In genomic region chr20:34928411-34928810, GRCh38 we compare ENCODE assay signal across 26 cellular contexts. TPM values are rescaled to one million over a fixed set of nuclear protein-coding genes. Genes with fewer than 3 reads are reported as not detected.
DNase-seq lines count a peak whose midpoint lies in the region; ATAC-seq, FAIRE-seq and TF ChIP-seq lines count a peak whose summit lies in the region.
"Had no signal": no experiment of that assay in that cellular context is flagged by ENCODE, and none has a peak within 500 bp of the region (broad histone marks: within the 10 kb centered on the region; RNA-seq: fewer than 3 reads in every experiment).

No MANE protein-coding gene starts in this region.

- H3K36me3 Mint-ChIP-seq in HFFc6 (ENCODE audit: low read depth) (peaks cover 46% of the 10 kb centered on the region), T-cell (peaks cover 53% of the 10 kb centered on the region)

- H3K4me3 Mint-ChIP-seq in HFFc6 (no peak overlapping the region), T-cell (no peak overlapping the region)
- H3K4me3 Mint-ChIP-seq: CD4-positive, alpha-beta T cell; H9 had no signal

- H3K4me1 ChIP-seq in endothelial cell of umbilical vein (ENCODE audit: control insufficient read depth, extremely low read depth, insufficient read depth, low read length) (no peaks in the 10 kb centered on the region), subcutaneous abdominal adipose tissue (ENCODE audit: control insufficient read depth in 5 of 5, insufficient read depth in 5 of 5, low read length in 5 of 5) (peaks cover 0 to 31% (median 8%) of the 10 kb centered on the region in 5 donors)
- H3K4me1 ChIP-seq: Caco-2 had no signal

- H3K9me3 Mint-ChIP-seq in HFFc6 (no peaks in the 10 kb centered on the region), T-cell (no peaks in the 10 kb centered on the region)
- H3K9me3 Mint-ChIP-seq: CD4-positive, alpha-beta T cell; H9 had no signal

- TF ChIP-seq POLR2A in endothelial cell of umbilical vein (IDR thresholded peaks at IDR 0.05; ENCODE audit: low read depth, low read length), result no peak

- H3K27me3 Mint-ChIP-seq in HFFc6 (ENCODE audit: insufficient read depth) (no peaks in the 10 kb centered on the region; the same call in 1 of the 2 replicates), T-cell (no peaks in the 10 kb centered on the region)
- H3K27me3 Mint-ChIP-seq: CD4-positive, alpha-beta T cell had no signal

- no peaks in the 10 kb centered on the region for H4K20me1 ChIP-seq in endothelial cell of umbilical vein (replicated peaks; ENCODE audit: control insufficient read depth, extremely low read depth, insufficient read depth, low read length)
- H4K20me1 ChIP-seq: BLaER1 had no signal

- BruUV-seq in endothelial cell of umbilical vein (replicated peaks; lab: Mats Ljungman, UMichigan), result TSS peak; percentile 50

- H3K9me3 ChIP-seq in endothelial cell of umbilical vein (replicated peaks; ENCODE audit: control insufficient read depth, insufficient read depth, low read length) (no peaks in the 10 kb centered on the region), subcutaneous abdominal adipose tissue (ENCODE audit: control insufficient read depth in 5 of 5, low read length in 5 of 5) (no peaks in the 10 kb centered on the region)
- H3K9me3 ChIP-seq: BLaER1, Caco-2 had no signal

- ATAC-seq in T-cell (replicated peaks in 1 of 4) (no peak), GM21529 (IDR thresholded peaks at IDR 0.05; ENCODE audit: unreplicated experiment) (no peak)
- ATAC-seq: GM12878 had no signal

- H3K27ac ChIP-seq in RWPE1 (peak overlapping the region; percentile 59), endothelial cell of umbilical vein (ENCODE audit: insufficient read depth, low read depth, low read length) (no peak overlapping the region), subcutaneous abdominal adipose tissue (ENCODE audit: low read depth, low read length) (peak overlapping the region; percentile 73)
- H3K27ac ChIP-seq: BLaER1, HL-60, KMS-11, SK-N-MC had no signal

- DNase-seq in HFFc6 (no peak), RWPE1 (ENCODE audit: low spot score) (no peak), endothelial cell of umbilical vein (ENCODE audit: low read depth, low spot score) (no peak), SIG-M5 (lab: John Stamatoyannopoulos, UW) (no peak), T-cell (no peak)
- DNase-seq: ACHN; Caco-2; CD4-positive, alpha-beta T cell; DND-41; H9; NCI-H1105; NCI-H146; NCI-H2029 treated with DMSO at 0.1 percent for 48 hours; NCI-H226; NCI-H510A treated with DMSO at 0.1 percent for 48 hours; NCI-H774; NK-92 treated with Interleukin-12 subunit alpha and Interleukin-12 subunit beta, amount 100 ng/mL, for 24 hours; Right ventricle myocardium superior had no signal

- H3K4me3 ChIP-seq in endothelial cell of umbilical vein (replicated peaks in 1 of 3; ENCODE audit: insufficient read depth in 1 of 3, low read depth in 1 of 3, low read length in 3 of 3), result no peak overlapping the region
- H3K4me3 ChIP-seq in subcutaneous abdominal adipose tissue (ENCODE audit: low read depth in 1 of 5, low read length in 5 of 5), result no peak overlapping the region
- H3K4me3 ChIP-seq: BLaER1, GM12878, SK-N-MC had no signal

- H3K36me3 ChIP-seq in endothelial cell of umbilical vein (ENCODE audit: control insufficient read depth in 2 of 2, extremely low read depth in 1 of 2, insufficient read depth in 2 of 2, low read length in 2 of 2) (peaks cover 17 to 20% of the 10 kb centered on the region in 2 experiments), subcutaneous abdominal adipose tissue (ENCODE audit: control insufficient read depth in 5 of 5, insufficient read depth in 5 of 5, low read length in 5 of 5) (peaks cover 16 to 87% (median 76%) of the 10 kb centered on the region in 5 donors)

- dilution Hi-C loops in endothelial cell of umbilical vein (cut with MboI; ENCODE audit: extremely low pct_ligation_motif_present, low sequenced_read_pairs), result no loop called here

- peak overlapping the region; percentile 82 for H3K27ac Mint-ChIP-seq in HFFc6
- H3K27ac Mint-ChIP-seq in T-cell, result no peak overlapping the region
- H3K27ac Mint-ChIP-seq: CD4-positive, alpha-beta T cell had no signal

- FAIRE-seq in endothelial cell of umbilical vein (lab: Jason Lieb, UNC), result no peak
- FAIRE-seq: GM12878, RCC 7860 had no signal

- no peak overlapping the region for H2AFZ ChIP-seq in endothelial cell of umbilical vein (ENCODE audit: low read depth, low read length)

- H3K9ac ChIP-seq in endothelial cell of umbilical vein (replicated peaks; ENCODE audit: extremely low read depth, insufficient read depth, low read length), result no peak overlapping the region
- peak overlapping the region in 1 of 5 donors; percentile 13 for H3K9ac ChIP-seq in subcutaneous abdominal adipose tissue (ENCODE audit: low read length in 5 of 5)
- H3K9ac ChIP-seq: BLaER1, KMS-11 had no signal

- no peaks in the 10 kb centered on the region for H3K79me2 ChIP-seq in endothelial cell of umbilical vein (ENCODE audit: control insufficient read depth, insufficient read depth, low read length)

- H3K27me3 ChIP-seq in endothelial cell of umbilical vein (ENCODE audit: control insufficient read depth in 2 of 2, insufficient read depth in 2 of 2, low read length in 2 of 2), result no peaks in the 10 kb centered on the region
- H3K27me3 ChIP-seq in subcutaneous abdominal adipose tissue (ENCODE audit: control insufficient read depth in 5 of 5, insufficient read depth in 4 of 5, low read length in 5 of 5), result no peaks in the 10 kb centered on the region
- H3K27me3 ChIP-seq: BLaER1 had no signal

- H3K4me1 Mint-ChIP-seq in HFFc6 (ENCODE audit: low read depth) (peaks cover 28% of the 10 kb centered on the region), T-cell (peaks cover 3 to 12% (median 6%) of the 10 kb centered on the region in 3 donors)
- H3K4me1 Mint-ChIP-seq: H9 had no signal

- TF ChIP-seq CTCF in HFFc6 (IDR thresholded peaks at IDR 0.05), result no peak
- no peak for TF ChIP-seq CTCF in RWPE1 (conservative IDR thresholded peaks at IDR 0.05; ENCODE audit: low read depth)
- TF ChIP-seq CTCF in endothelial cell of umbilical vein (IDR thresholded peaks at IDR 0.05; ENCODE audit: extremely low read depth in 1 of 2, insufficient read depth in 1 of 2, low read depth in 1 of 2, low read length in 2 of 2), result no peak

- CTCF ChIA-PET in RWPE1 (lab: Yijun Ruan, JAX), result interaction anchor here (0.5 to 1.2 kb wide), 4 partner anchors 21 to 127 kb away, joined by 3 to 6 read pairs (median 4); no protein-coding TSS in a partner anchor
- CTCF ChIA-PET in endothelial cell of umbilical vein (lab: Charles Lee), result no interaction called here
- CTCF ChIA-PET in T-cell (lab: Charles Lee), result no interaction called here

- no peak overlapping the region for H3K4me2 ChIP-seq in endothelial cell of umbilical vein (ENCODE audit: insufficient read depth, low read length)
- H3K4me2 ChIP-seq: BLaER1, KMS-11 had no signal

- POLR2A ChIA-PET in RWPE1 (lab: Yijun Ruan, JAX; ENCODE audit: low non-redundant PET), result no interaction called here
- POLR2A ChIA-PET in endothelial cell of umbilical vein (lab: Charles Lee), result no interaction called here
- POLR2A ChIA-PET in T-cell (lab: Charles Lee), result interaction anchor here in 1 of 2 donors (1.0 kb wide), 1 partner anchor 27 kb away, joined by 3 read pairs; the partner anchor contains the start of genes GSS and MYH7B

- intact Hi-C loops in endothelial cell of umbilical vein (cut with micrococcal nuclease), result no loop called here

- H3K9me1 ChIP-seq in endothelial cell of umbilical vein (replicated peaks; ENCODE audit: control insufficient read depth, extremely low read depth, insufficient read depth, low read length), result no peaks in the 10 kb centered on the region

RNA-seq across cellular contexts. Expression of gene GSS, which starts 27.2 kb away (rescaled TPM):
- total RNA-seq in HFFc6 (2021; fragmentation: NEBNext Ultra II Directional; extraction: Animal tissue kit (Norgen Biotek cat#: 25700)), result 10 to 100 TPM; 72.1 to 86.8 (median 76.6) TPM
- 46.9 and 47.9 TPM in 2 replicates for total RNA-seq in endothelial cell of umbilical vein
- polyA plus RNA-seq in endothelial cell of umbilical vein, result 60.3 and 65.1 TPM in 2 replicates
- polyA plus RNA-seq in endothelial cell of umbilical vein (2011; cell fraction: cytosol; rRNA removed), result 60.4 and 62.6 TPM in 2 replicates
- 149 and 162 TPM in 2 replicates for polyA plus RNA-seq in endothelial cell of umbilical vein (2011; cell fraction: nucleus; rRNA removed)
- polyA plus RNA-seq in endothelial cell of umbilical vein (2012), result 46.4 and 58.9 TPM in 2 replicates
- polyA minus RNA-seq in endothelial cell of umbilical vein, result 54.4 and 65.2 TPM in 2 replicates
- 24.6 TPM for polyA minus RNA-seq in endothelial cell of umbilical vein (2011; cell fraction: cytosol; rRNA and poly(A)+ RNA removed)
- polyA minus RNA-seq in endothelial cell of umbilical vein (2011; cell fraction: nucleus; rRNA and poly(A)+ RNA removed), result 22.0 and 32.4 TPM in 2 replicates
- 10 to 100 TPM; 29.4 to 45.9 (median 42.3) TPM for total RNA-seq in T-cell

RNA-seq across cellular contexts. Expression of gene MYH7B, which starts 27.3 kb away (rescaled TPM):
- under 1 TPM in 2 of 6 experiments, not detected in 4; 0.07 to 0.19 TPM for total RNA-seq in HFFc6 (2021; fragmentation: NEBNext Ultra II Directional; extraction: Animal tissue kit (Norgen Biotek cat#: 25700))
- total RNA-seq in endothelial cell of umbilical vein, result 0.07 TPM in 1 of 2 replicates, not detected in the other
- 0.03 and 0.10 TPM in 2 replicates for polyA plus RNA-seq in endothelial cell of umbilical vein
- polyA plus RNA-seq in endothelial cell of umbilical vein (2011; cell fraction: cytosol; rRNA removed), result 0.03 TPM in 2 replicates
- 0.07 and 0.43 TPM in 2 replicates for polyA plus RNA-seq in endothelial cell of umbilical vein (2011; cell fraction: nucleus; rRNA removed)
- 0.03 and 0.25 TPM in 2 replicates for polyA plus RNA-seq in endothelial cell of umbilical vein (2012)
- polyA minus RNA-seq in endothelial cell of umbilical vein, result not detected in 2 replicates
- polyA minus RNA-seq in endothelial cell of umbilical vein (2011; cell fraction: cytosol; rRNA and poly(A)+ RNA removed), result not detected
- 0.05 TPM in 1 of 2 replicates, not detected in the other for polyA minus RNA-seq in endothelial cell of umbilical vein (2011; cell fraction: nucleus; rRNA and poly(A)+ RNA removed)
- total RNA-seq in T-cell, result under 1 TPM; 0.48 to 0.76 (median 0.67) TPM

RNA-seq across cellular contexts. Expression of gene ACSS2, which starts 52.0 kb away (rescaled TPM):
- 10 to 100 TPM; 13.2 to 18.0 (median 15.5) TPM for total RNA-seq in HFFc6 (2021; fragmentation: NEBNext Ultra II Directional; extraction: Animal tissue kit (Norgen Biotek cat#: 25700))
- total RNA-seq in endothelial cell of umbilical vein (40.7 and 48.5 TPM in 2 replicates), T-cell (10 to 100 TPM; 24.7 to 34.7 (median 27.7) TPM)
- polyA plus RNA-seq in endothelial cell of umbilical vein, result 41.8 and 42.3 TPM in 2 replicates
- 31.3 and 32.0 TPM in 2 replicates for polyA plus RNA-seq in endothelial cell of umbilical vein (2011; cell fraction: cytosol; rRNA removed)
- polyA plus RNA-seq in endothelial cell of umbilical vein (2011; cell fraction: nucleus; rRNA removed), result 77.7 and 83.6 TPM in 2 replicates
- 27.2 and 33.8 TPM in 2 replicates for polyA plus RNA-seq in endothelial cell of umbilical vein (2012)
- polyA minus RNA-seq in endothelial cell of umbilical vein, result 96.0 and 109 TPM in 2 replicates
- 46.2 TPM for polyA minus RNA-seq in endothelial cell of umbilical vein (2011; cell fraction: cytosol; rRNA and poly(A)+ RNA removed)
- polyA minus RNA-seq in endothelial cell of umbilical vein (2011; cell fraction: nucleus; rRNA and poly(A)+ RNA removed), result 23.5 and 26.7 TPM in 2 replicates

RNA-seq across cellular contexts. Expression of gene GGT7, which starts 55.8 kb away (rescaled TPM):
- 10 to 100 TPM; 13.3 to 17.3 (median 16.1) TPM for total RNA-seq in HFFc6 (2021; fragmentation: NEBNext Ultra II Directional; extraction: Animal tissue kit (Norgen Biotek cat#: 25700))
- total RNA-seq in endothelial cell of umbilical vein (4.7 and 5.0 TPM in 2 replicates), T-cell (10 to 100 TPM; 31.5 to 47.0 (median 38.1) TPM)
- 3.9 and 4.1 TPM in 2 replicates for polyA plus RNA-seq in endothelial cell of umbilical vein
- 1.6 and 1.7 TPM in 2 replicates for polyA plus RNA-seq in endothelial cell of umbilical vein (2011; cell fraction: cytosol; rRNA removed)
- 9.2 and 12.3 TPM in 2 replicates for polyA plus RNA-seq in endothelial cell of umbilical vein (2011; cell fraction: nucleus; rRNA removed)
- 1.7 and 1.8 TPM in 2 replicates for polyA plus RNA-seq in endothelial cell of umbilical vein (2012)
- 1.7 and 2.9 TPM in 2 replicates for polyA minus RNA-seq in endothelial cell of umbilical vein
- polyA minus RNA-seq in endothelial cell of umbilical vein (2011; cell fraction: cytosol; rRNA and poly(A)+ RNA removed), result not detected
- polyA minus RNA-seq in endothelial cell of umbilical vein (2011; cell fraction: nucleus; rRNA and poly(A)+ RNA removed), result 2.7 and 5.3 TPM in 2 replicates
